12 cellular contexts compared by ENCODE assay signal in genomic region chr9:33029106-33029788, GRCh38. TPM values are rescaled to one million over a fixed set of nuclear protein-coding genes. Genes with fewer than 3 reads are reported as not detected.
DNase-seq lines count a peak whose midpoint lies in the region; TF ChIP-seq lines count a peak whose summit lies in the region.
"Had no signal": no experiment of that assay in that cellular context is flagged by ENCODE, and none has a peak within 500 bp of the region (broad histone marks: within the 10 kb centered on the region; RNA-seq: fewer than 3 reads in every experiment).

No MANE protein-coding gene starts in this region.

- DNase-seq in left ventricle myocardium inferior (no peak), right atrium auricular region (ENCODE audit: low spot score) (no peak), fibroblast of villous mesenchyme (ENCODE audit: low read depth) (peak; percentile 87), vagina (ENCODE audit: extremely low spot score in 2 of 2) (no peak), NCI-H82 (lab: John Stamatoyannopoulos, UW) (no peak), NCI-H510A treated with DMSO at 0.1 percent for 48 hours (lab: John Stamatoyannopoulos, UW) (no peak), COR-L47 (lab: John Stamatoyannopoulos, UW) (no peak)
- DNase-seq in activated CD4-positive, alpha-beta memory T cell treated with anti-CD3 and anti-CD28 coated beads for 36 hours, result no peak
- DNase-seq: erythroblast, NCI-H510A, nucleus accumbens had no signal

- H3K4me3 ChIP-seq in left ventricle myocardium inferior (peak overlapping the region; percentile 6), right atrium auricular region (no peak overlapping the region), fibroblast of villous mesenchyme (ENCODE audit: low read depth, low read length) (no peak overlapping the region), vagina (no peak overlapping the region)

- H3K27ac ChIP-seq in left ventricle myocardium inferior (replicated peaks) (peak overlapping the region; percentile 0), right atrium auricular region (no peak overlapping the region), vagina (peak overlapping the region; percentile 20)

- H3K27me3 Mint-ChIP-seq in activated CD4-positive, alpha-beta memory T cell treated with anti-CD3 and anti-CD28 coated beads for 36 hours, result no peaks in the 10 kb centered on the region

- TF ChIP-seq CTCF in left ventricle myocardium inferior (IDR thresholded peaks at IDR 0.05; ENCODE audit: borderline replicate concordance), result no peak
- no peak for TF ChIP-seq CTCF in right atrium auricular region (IDR thresholded peaks at IDR 0.05)
- no peak for TF ChIP-seq CTCF in fibroblast of villous mesenchyme (IDR thresholded peaks at IDR 0.05; ENCODE audit: insufficient read depth, low read depth, low read length)
- no peak for TF ChIP-seq CTCF in vagina (IDR thresholded peaks at IDR 0.05)

- H3K9me3 ChIP-seq in left ventricle myocardium inferior (replicated peaks), result no peaks in the 10 kb centered on the region
- no peaks in the 10 kb centered on the region for H3K9me3 ChIP-seq in right atrium auricular region
- no peaks in the 10 kb centered on the region for H3K9me3 ChIP-seq in vagina
- H3K9me3 ChIP-seq: Caco-2 had no signal

- peak overlapping the region; percentile 40 for H3K4me3 Mint-ChIP-seq in activated CD4-positive, alpha-beta memory T cell treated with anti-CD3 and anti-CD28 coated beads for 36 hours

- intact Hi-C loops in left ventricle myocardium inferior (cut with micrococcal nuclease) (no loop called here), vagina (cut with DNase I) (loop anchor here (2.0 kb wide), 1 partner anchor 138 kb away; the partner anchor contains the start of gene B4GALT1)
- intact Hi-C loops in activated CD4-positive, alpha-beta memory T cell treated with anti-CD3 and anti-CD28 coated beads for 36 hours (cut with micrococcal nuclease), result no loop called here

- H3K36me3 ChIP-seq in left ventricle myocardium inferior (peaks cover 77% of the 10 kb centered on the region), right atrium auricular region (peaks cover 61% of the 10 kb centered on the region), vagina (peaks cover 0 to 65% of the 10 kb centered on the region in 2 donors)

- H3K9me3 Mint-ChIP-seq in activated CD4-positive, alpha-beta memory T cell treated with anti-CD3 and anti-CD28 coated beads for 36 hours, result no peaks in the 10 kb centered on the region

- H3K4me1 ChIP-seq in left ventricle myocardium inferior (peaks cover 94% of the 10 kb centered on the region), right atrium auricular region (peaks cover 0 to 48% of the 10 kb centered on the region in 2 donors), vagina (peaks cover 70% of the 10 kb centered on the region)

- H3K27ac Mint-ChIP-seq in activated CD4-positive, alpha-beta memory T cell treated with anti-CD3 and anti-CD28 coated beads for 36 hours, result peak overlapping the region; percentile 95

- POLR2A ChIA-PET in activated CD4-positive, alpha-beta memory T cell treated with anti-CD3 and anti-CD28 coated beads for 36 hours (lab: Charles Lee), result interaction anchor here (0.7 kb wide), 1 partner anchor 43 kb away, joined by 3 read pairs; no protein-coding TSS in a partner anchor

- H3K4me1 Mint-ChIP-seq in activated CD4-positive, alpha-beta memory T cell treated with anti-CD3 and anti-CD28 coated beads for 36 hours (ENCODE audit: low read depth), result peaks cover 64% of the 10 kb centered on the region

- CTCF ChIA-PET in activated CD4-positive, alpha-beta memory T cell treated with anti-CD3 and anti-CD28 coated beads for 36 hours (lab: Charles Lee), result interaction anchor here (1.0 kb wide), 1 partner anchor 197 kb away, joined by 5 read pairs; no protein-coding TSS in a partner anchor

- TF ChIP-seq POLR2A in vagina (IDR thresholded peaks at IDR 0.05), result no peak

- H3K27me3 ChIP-seq in left ventricle myocardium inferior (ENCODE audit: low read depth) (no peaks in the 10 kb centered on the region), right atrium auricular region (no peaks in the 10 kb centered on the region), vagina (no peaks in the 10 kb centered on the region)

- H3K36me3 Mint-ChIP-seq in activated CD4-positive, alpha-beta memory T cell treated with anti-CD3 and anti-CD28 coated beads for 36 hours, result peaks cover 73% of the 10 kb centered on the region

RNA-seq across cellular contexts. Expression of gene DNAJA1, which starts 4.2 kb away (rescaled TPM):
- total RNA-seq in left ventricle myocardium inferior (88.0 TPM), right atrium auricular region (10 to 100 TPM; 64.4 to 74.9 TPM), fibroblast of villous mesenchyme (74.1 and 136 TPM in 2 replicates), vagina (70.0 TPM)
- 100 to 1,000 TPM; 173 to 184 TPM for total RNA-seq in activated CD4-positive, alpha-beta memory T cell treated with anti-CD3 and anti-CD28 coated beads for 36 hours

RNA-seq across cellular contexts. Expression of gene APTX, which starts 27.8 kb away (rescaled TPM):
- total RNA-seq in left ventricle myocardium inferior (13.6 TPM), right atrium auricular region (10 to 100 TPM; 12.3 to 14.9 TPM), fibroblast of villous mesenchyme (34.8 and 43.2 TPM in 2 replicates), vagina (28.5 TPM)
- 10 to 100 TPM; 43.7 to 45.9 TPM for total RNA-seq in activated CD4-positive, alpha-beta memory T cell treated with anti-CD3 and anti-CD28 coated beads for 36 hours

RNA-seq across cellular contexts. Expression of gene SMU1, which starts 47.2 kb away (rescaled TPM):
- total RNA-seq in left ventricle myocardium inferior (14.9 TPM), right atrium auricular region (10 to 100 TPM; 11.4 to 12.2 TPM), fibroblast of villous mesenchyme (29.3 and 42.7 TPM in 2 replicates), vagina (15.5 TPM)
- total RNA-seq in activated CD4-positive, alpha-beta memory T cell treated with anti-CD3 and anti-CD28 coated beads for 36 hours, result 10 to 100 TPM; 25.8 to 26.1 TPM

Comparison
In these comparisons a context has a peak if more than half of its experiments do, and no peak if none do; other contexts are left out.
1. H3K27ac ChIP-seq: peak in left ventricle myocardium inferior (single experiment) and vagina (single experiment); none in right atrium auricular region (0 of 2).